ENCODE assay signal across 8 cellular contexts in the genomic region with DNA sequence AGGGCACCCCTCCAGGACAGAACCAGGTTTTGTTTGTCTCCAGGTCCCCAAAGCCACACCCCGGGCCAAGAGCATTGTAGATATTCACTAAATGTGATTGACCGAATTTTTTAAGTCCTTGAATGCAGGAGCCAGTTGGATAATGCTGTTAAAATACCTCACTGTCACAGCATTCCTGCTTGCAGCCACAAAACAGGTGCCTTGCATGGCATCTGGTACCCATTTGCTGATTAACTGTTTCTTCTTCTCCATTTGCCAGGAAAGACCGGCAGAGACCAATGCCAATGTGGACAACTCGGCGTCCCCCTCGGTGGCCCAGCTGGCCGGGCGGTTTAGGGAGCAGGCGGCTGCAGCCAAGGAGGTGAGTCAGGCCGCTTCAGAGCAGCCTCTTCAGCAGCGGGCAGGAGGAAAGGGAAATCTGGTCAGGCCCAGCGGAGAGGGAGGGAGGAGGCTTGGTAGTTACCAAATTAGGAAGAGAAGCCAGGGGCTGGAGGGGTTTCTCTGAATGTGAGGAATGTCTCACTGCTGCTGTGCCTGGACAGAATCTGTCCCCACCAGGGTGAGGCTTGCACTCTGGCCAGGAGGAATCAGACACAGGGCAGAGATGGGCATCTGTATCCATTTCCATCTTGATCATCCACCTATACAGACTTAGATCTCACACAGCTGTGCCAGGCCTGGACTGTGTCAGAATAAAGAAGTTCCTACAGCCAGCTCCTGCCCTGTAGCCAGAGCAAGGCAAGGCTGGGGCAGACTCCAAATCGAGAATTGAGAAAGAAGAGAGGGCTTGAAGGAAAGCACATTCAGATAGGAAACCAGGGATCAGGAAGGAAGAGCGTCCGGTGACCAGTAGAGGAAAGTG. TPM values are rescaled to one million over a fixed set of nuclear protein-coding genes. Genes with fewer than 3 reads are reported as not detected.
DNase-seq lines count a peak whose midpoint lies in the region; ATAC-seq and TF ChIP-seq lines count a peak whose summit lies in the region.

No MANE protein-coding gene starts in this region.

- no peak overlapping the region for H2AFZ ChIP-seq in OCI-LY1 (ENCODE audit: low read length)

- no peaks in the 10 kb centered on the region for H3F3A ChIP-seq in OCI-LY1 (ENCODE audit: insufficient read depth, low read length)

- peaks cover 24% of the 10 kb centered on the region for H3K4me1 Mint-ChIP-seq in CD14-positive monocyte
- H3K4me1 Mint-ChIP-seq in effector memory CD8-positive, alpha-beta T cell (ENCODE audit: low read depth in 2 of 2), result peaks cover 26 to 30% of the 10 kb centered on the region in 2 donors

- H3K27ac Mint-ChIP-seq in CD14-positive monocyte, result peak overlapping the region; percentile 48 to 86 (median 73)
- H3K27ac Mint-ChIP-seq in effector memory CD8-positive, alpha-beta T cell, result peak overlapping the region; percentile 66 to 84

- H3K27ac ChIP-seq in OCI-LY1 (ENCODE audit: low read depth, low read length, poor library complexity, severe bottlenecking) (peak overlapping the region; percentile 35), muscle layer of duodenum (ENCODE audit: low read length) (peak overlapping the region; percentile 27)

- no peak for DNase-seq in CD14-positive monocyte (ENCODE audit: low spot score)
- DNase-seq in effector memory CD8-positive, alpha-beta T cell, result no peak
- no peak for DNase-seq in activated CD4-positive, CD25-positive, alpha-beta regulatory T cell treated with anti-CD3 and anti-CD28 coated beads, Interleukin-2, amount 50 U/mL, for 72 hours
- no peak for DNase-seq in cortex of kidney (lab: John Stamatoyannopoulos, UW)

- H3K9ac ChIP-seq in OCI-LY1 (ENCODE audit: low read length), result no peak overlapping the region

- ATAC-seq in effector memory CD8-positive, alpha-beta T cell (replicated peaks), result no peak
- no peak for ATAC-seq in GM19328 (IDR thresholded peaks at IDR 0.05; ENCODE audit: unreplicated experiment)
- no peak for ATAC-seq in GM18861 (IDR thresholded peaks at IDR 0.05; ENCODE audit: unreplicated experiment)

- no peak overlapping the region for H3K4me2 ChIP-seq in OCI-LY1 (ENCODE audit: low read length)

- H3K27me3 Mint-ChIP-seq in CD14-positive monocyte (ENCODE audit: low read depth in 3 of 3), result no peaks in the 10 kb centered on the region
- H3K27me3 Mint-ChIP-seq in effector memory CD8-positive, alpha-beta T cell, result no peaks in the 10 kb centered on the region

- H4K20me1 ChIP-seq in OCI-LY1 (ENCODE audit: insufficient read depth, low read length), result no peaks in the 10 kb centered on the region

- H3K9me3 ChIP-seq in OCI-LY1 (ENCODE audit: low read length), result no peaks in the 10 kb centered on the region
- no peaks in the 10 kb centered on the region for H3K9me3 ChIP-seq in muscle layer of duodenum (ENCODE audit: control insufficient read depth in 1 of 2, low read length in 2 of 2)

- no peak overlapping the region for H3K4me3 ChIP-seq in OCI-LY1 (ENCODE audit: low read depth, low read length, poor library complexity, severe bottlenecking)
- no peak overlapping the region for H3K4me3 ChIP-seq in muscle layer of duodenum (ENCODE audit: low read depth in 1 of 2, low read length in 2 of 2)

- H3K36me3 ChIP-seq in OCI-LY1 (ENCODE audit: insufficient read depth, low read length), result peaks cover 89% of the 10 kb centered on the region
- no peaks in the 10 kb centered on the region for H3K36me3 ChIP-seq in muscle layer of duodenum (ENCODE audit: control insufficient read depth in 1 of 2, insufficient read depth in 2 of 2, low read length in 2 of 2)

- no peaks in the 10 kb centered on the region for H3K9me2 ChIP-seq in OCI-LY1 (ENCODE audit: low read depth, low read length)

- H3K4me1 ChIP-seq in OCI-LY1 (ENCODE audit: insufficient read depth, low read length, severe bottlenecking) (peaks cover 31% of the 10 kb centered on the region), muscle layer of duodenum (ENCODE audit: control insufficient read depth in 1 of 2, insufficient read depth in 2 of 2, low read length in 2 of 2) (peaks cover 4 to 41% of the 10 kb centered on the region in 2 donors)

- no peak for TF ChIP-seq CTCF in CD14-positive monocyte (IDR thresholded peaks at IDR 0.05)
- TF ChIP-seq CTCF in OCI-LY1 (IDR thresholded peaks at IDR 0.05; ENCODE audit: low read length), result no peak

- no peak overlapping the region for H3K4me3 Mint-ChIP-seq in CD14-positive monocyte
- no peak overlapping the region for H3K4me3 Mint-ChIP-seq in effector memory CD8-positive, alpha-beta T cell

- peaks cover 14 to 49% of the 10 kb centered on the region in 2 donors for H3K36me3 Mint-ChIP-seq in CD14-positive monocyte
- peaks cover 49% of the 10 kb centered on the region for H3K36me3 Mint-ChIP-seq in effector memory CD8-positive, alpha-beta T cell (ENCODE audit: insufficient read depth)

- intact Hi-C loops in CD14-positive monocyte (cut with micrococcal nuclease), result loop anchor here (10.0 kb wide), 2 partner anchors 129 to 279 kb away; a partner anchor contains a TSS

- no peaks in the 10 kb centered on the region for H3K79me2 ChIP-seq in OCI-LY1 (ENCODE audit: insufficient read depth, low read length)

- no peaks in the 10 kb centered on the region for H3K9me3 Mint-ChIP-seq in CD14-positive monocyte
- H3K9me3 Mint-ChIP-seq in effector memory CD8-positive, alpha-beta T cell, result no peaks in the 10 kb centered on the region

- H3K27me3 ChIP-seq in OCI-LY1 (ENCODE audit: insufficient read depth, low read length) (no peaks in the 10 kb centered on the region), muscle layer of duodenum (ENCODE audit: low read depth, low read length) (no peaks in the 10 kb centered on the region)

RNA-seq across cellular contexts. Expression of a gene that starts 37.9 kb away (rescaled TPM):
- 10 to 100 TPM; 61.8 to 63.6 TPM for polyA plus RNA-seq in CD14-positive monocyte

RNA-seq across cellular contexts. Expression of a gene that starts 53.8 kb away (rescaled TPM):
- 100 to 1,000 TPM; 216 to 218 TPM for polyA plus RNA-seq in CD14-positive monocyte
